ENCODE assay signal across 13 cellular contexts in genomic region chr10:11014671-11015141, GRCh38. TPM values are rescaled to one million over a fixed set of nuclear protein-coding genes. Genes with fewer than 3 reads are reported as not detected.
DNase-seq lines count a peak whose midpoint lies in the region; ATAC-seq and TF ChIP-seq lines count a peak whose summit lies in the region.
"Had no signal": no experiment of that assay in that cellular context is flagged by ENCODE, and none has a peak within 500 bp of the region (broad histone marks: within the 10 kb centered on the region; RNA-seq: fewer than 3 reads in every experiment).

No MANE protein-coding gene starts in this region.

- H3K36me3 Mint-ChIP-seq in GM23338 (ENCODE audit: low read depth) (no peaks in the 10 kb centered on the region), T-cell (peaks cover 3% of the 10 kb centered on the region), endothelial cell (ENCODE audit: low read depth, unreplicated experiment) (no peaks in the 10 kb centered on the region)
- H3K36me3 Mint-ChIP-seq: stimulated activated effector memory CD8-positive, alpha-beta T cell treated with anti-CD3 and anti-CD28 coated beads, Interleukin-12 subunit alpha, Interleukin-12 subunit beta, amount 100 ng/mL, for 72 hours had no signal

- no peaks in the 10 kb centered on the region for H4K20me1 ChIP-seq in GM23338 (replicated peaks; ENCODE audit: insufficient read depth)

- no peak for ATAC-seq in GM23338
- no peak for ATAC-seq in left lung
- no peak for ATAC-seq in gastrocnemius medialis
- ATAC-seq in T-cell (replicated peaks in 1 of 4), result no peak
- no peak for ATAC-seq in GM19467 (IDR thresholded peaks at IDR 0.05; ENCODE audit: unreplicated experiment)
- ATAC-seq: stimulated activated effector memory CD8-positive, alpha-beta T cell treated with anti-CD3 and anti-CD28 coated beads, Interleukin-12 subunit alpha, Interleukin-12 subunit beta, amount 100 ng/mL, for 72 hours had no signal

- DNase-seq in GM23338 (ENCODE audit: low spot score) (no peak), dermis blood vessel endothelial cell (peak; percentile 63), left lung (peak in 1 of 2 donors; percentile 44), gastrocnemius medialis (no peak), T-cell (no peak), endothelial cell (ENCODE audit: low spot score) (no peak), H7 (no peak)
- DNase-seq: activated CD4-positive, alpha-beta T cell treated with anti-CD3 and anti-CD28 coated beads, Interleukin-2, amount 10 ng/mL, durations not matched to agents 7 days and 5 days; activated T-cell treated with anti-CD3 and anti-CD28 coated beads, Interleukin-2, amount 50 U/mL, for 1 hour; MG63; SHP77 treated with DMSO at 0.1 percent for 48 hours had no signal

- CTCF ChIA-PET in T-cell (lab: Charles Lee), result interaction anchor here in 1 of 2 donors (1.5 kb wide), 1 partner anchor 10 kb away, joined by 5 read pairs; no protein-coding TSS in a partner anchor

- no peak overlapping the region for H3K27ac Mint-ChIP-seq in GM23338
- H3K27ac Mint-ChIP-seq in T-cell, result no peak overlapping the region
- H3K27ac Mint-ChIP-seq in endothelial cell (ENCODE audit: unreplicated experiment), result no peak overlapping the region
- H3K27ac Mint-ChIP-seq: activated CD4-positive, alpha-beta T cell treated with anti-CD3 and anti-CD28 coated beads, Interleukin-2, amount 10 ng/mL, durations not matched to agents 7 days and 5 days; stimulated activated effector memory CD8-positive, alpha-beta T cell treated with anti-CD3 and anti-CD28 coated beads, Interleukin-12 subunit alpha, Interleukin-12 subunit beta, amount 100 ng/mL, for 72 hours had no signal

- H3K4me2 ChIP-seq in GM23338, result peak overlapping the region; percentile 14; the same call in 1 of the 2 replicates

- TF ChIP-seq CTCF in GM23338 (conservative IDR thresholded peaks at IDR 0.05; ENCODE audit: low read depth in 2 of 2) (no peak), left lung (IDR thresholded peaks at IDR 0.05) (no peak), gastrocnemius medialis (IDR thresholded peaks at IDR 0.05 in 4 of 5, conservative IDR thresholded peaks at IDR 0.05 in 1 of 5) (no peak), endothelial cell (IDR thresholded peaks at IDR 0.05; ENCODE audit: unreplicated experiment) (no peak)

- no peak overlapping the region for H2AFZ ChIP-seq in GM23338

- H3K36me3 ChIP-seq in GM23338 (ENCODE audit: insufficient read depth), result no peaks in the 10 kb centered on the region
- H3K36me3 ChIP-seq in left lung, result no peaks in the 10 kb centered on the region
- H3K36me3 ChIP-seq in gastrocnemius medialis, result no peaks in the 10 kb centered on the region
- H3K36me3 ChIP-seq in H7 (replicated peaks; ENCODE audit: control insufficient read depth, insufficient read depth, low read length), result no peaks in the 10 kb centered on the region
- H3K36me3 ChIP-seq: MG63 had no signal

- TF ChIP-seq POLR2A in gastrocnemius medialis (IDR thresholded peaks at IDR 0.05), result no peak

- peaks cover 12% of the 10 kb centered on the region for H3K27me3 Mint-ChIP-seq in GM23338 (ENCODE audit: insufficient read depth, low read depth, poor library complexity)
- peaks cover 64 to 85% of the 10 kb centered on the region in 2 donors for H3K27me3 Mint-ChIP-seq in T-cell
- peaks cover 3% of the 10 kb centered on the region for H3K27me3 Mint-ChIP-seq in endothelial cell (ENCODE audit: unreplicated experiment)

- H3K4me1 ChIP-seq in GM23338 (ENCODE audit: insufficient read depth) (peaks cover 36% of the 10 kb centered on the region), left lung (peaks cover 0 to 13% of the 10 kb centered on the region in 2 donors), gastrocnemius medialis (peaks cover 10 to 47% of the 10 kb centered on the region in 2 donors)

- H3F3A ChIP-seq in GM23338 (replicated peaks; ENCODE audit: low read depth), result no peaks in the 10 kb centered on the region

- no peak overlapping the region for H3K27ac ChIP-seq in GM23338 (ENCODE audit: low read depth)
- peak overlapping the region; percentile 50 to 54 for H3K27ac ChIP-seq in left lung
- peak overlapping the region; percentile 41 to 86 (median 68) for H3K27ac ChIP-seq in gastrocnemius medialis

- H3K9me3 Mint-ChIP-seq in GM23338 (no peaks in the 10 kb centered on the region), T-cell (no peaks in the 10 kb centered on the region), endothelial cell (ENCODE audit: unreplicated experiment) (no peaks in the 10 kb centered on the region)
- H3K9me3 Mint-ChIP-seq: activated CD4-positive, alpha-beta T cell treated with anti-CD3 and anti-CD28 coated beads, Interleukin-2, amount 10 ng/mL, durations not matched to agents 7 days and 5 days; stimulated activated effector memory CD8-positive, alpha-beta T cell treated with anti-CD3 and anti-CD28 coated beads, Interleukin-12 subunit alpha, Interleukin-12 subunit beta, amount 100 ng/mL, for 72 hours had no signal

- no peak overlapping the region for H3K4me3 ChIP-seq in GM23338
- no peak overlapping the region for H3K4me3 ChIP-seq in left lung
- no peak overlapping the region for H3K4me3 ChIP-seq in gastrocnemius medialis
- no peak overlapping the region for H3K4me3 ChIP-seq in H7 (ENCODE audit: insufficient read depth, low read depth, low read length)
- H3K4me3 ChIP-seq: MG63 had no signal

- no peaks in the 10 kb centered on the region; the same call in 1 of the 2 replicates for H3K79me2 ChIP-seq in GM23338 (replicated peaks; ENCODE audit: insufficient read depth)

- H3K9me3 ChIP-seq in left lung (no peaks in the 10 kb centered on the region), gastrocnemius medialis (no peaks in the 10 kb centered on the region)
- H3K9me3 ChIP-seq: MG63 had no signal

- H3K4me1 Mint-ChIP-seq in GM23338 (peaks cover 43% of the 10 kb centered on the region), T-cell (peaks cover 16 to 19% (median 17%) of the 10 kb centered on the region in 3 donors), endothelial cell (ENCODE audit: unreplicated experiment) (peaks cover 17% of the 10 kb centered on the region)
- H3K4me1 Mint-ChIP-seq: stimulated activated effector memory CD8-positive, alpha-beta T cell treated with anti-CD3 and anti-CD28 coated beads, Interleukin-12 subunit alpha, Interleukin-12 subunit beta, amount 100 ng/mL, for 72 hours had no signal

- in situ Hi-C loops in gastrocnemius medialis (cut with MboI; ENCODE audit: low sequenced_read_pairs in 4 of 4), result no loop called here

- H3K4me3 Mint-ChIP-seq in GM23338 (no peak overlapping the region), T-cell (no peak overlapping the region), endothelial cell (ENCODE audit: unreplicated experiment) (no peak overlapping the region)
- H3K4me3 Mint-ChIP-seq: activated CD4-positive, alpha-beta T cell treated with anti-CD3 and anti-CD28 coated beads, Interleukin-2, amount 10 ng/mL, durations not matched to agents 7 days and 5 days; stimulated activated effector memory CD8-positive, alpha-beta T cell treated with anti-CD3 and anti-CD28 coated beads, Interleukin-12 subunit alpha, Interleukin-12 subunit beta, amount 100 ng/mL, for 72 hours had no signal

- H3K27me3 ChIP-seq in GM23338 (ENCODE audit: insufficient read depth), result peaks cover 27% of the 10 kb centered on the region
- H3K27me3 ChIP-seq in left lung, result peaks cover 2 to 71% of the 10 kb centered on the region in 2 donors
- peaks cover 0 to 18% (median 0%) of the 10 kb centered on the region in 3 donors for H3K27me3 ChIP-seq in gastrocnemius medialis
- H3K27me3 ChIP-seq in H7 (ENCODE audit: control insufficient read depth, insufficient read depth, low read length), result peaks cover 12% of the 10 kb centered on the region
- H3K27me3 ChIP-seq: MG63 had no signal

- POLR2A ChIA-PET in T-cell (lab: Charles Lee), result interaction anchor here (0.5 kb wide), 2 partner anchors 35 to 151 kb away, joined by 3 to 8 read pairs; no protein-coding TSS in a partner anchor

- intact Hi-C loops in left lung (cut with DNase I), result no loop called here
- intact Hi-C loops in gastrocnemius medialis (cut with DNase I; ENCODE audit: low total_unique reads), result loop anchor here (5.0 to 10.0 kb wide), 3 partner anchors 122 to 730 kb away; partner anchors contain the start of gene ECHDC3

- H3K9me2 ChIP-seq in GM23338 (ENCODE audit: insufficient read depth), result no peaks in the 10 kb centered on the region

TF ChIP-seq in GM23338, 12 proteins besides CTCF, POLR2A, EP300 and RAD21 (continues in another document):
- no peak for TF ChIP-seq ZNF114 (CRISPR knock-in tag; IDR thresholded peaks at IDR 0.05)
- no peak for TF ChIP-seq JUNB (IDR thresholded peaks at IDR 0.05; ENCODE audit: unreplicated experiment)
- no peak for TF ChIP-seq EZH2 (IDR thresholded peaks at IDR 0.05; ENCODE audit: low read depth, unreplicated experiment)
- TF ChIP-seq STAT1 (IDR thresholded peaks at IDR 0.05; ENCODE audit: unreplicated experiment), result no peak

RNA-seq across cellular contexts. Expression of gene CELF2, which starts 3.0 kb away (rescaled TPM):
- total RNA-seq in GM23338 (2014; rRNA removed; shearing (Covaris generic)), result 22.5 and 22.9 TPM in 2 replicates
- 16.0 and 18.1 TPM in 2 replicates for polyA plus RNA-seq in GM23338 (2016; fragmentation: Nextera tagmentation; extraction: Ambion mirVana)
- total RNA-seq in dermis blood vessel endothelial cell, result 10.2 and 18.5 TPM in 2 replicates
- total RNA-seq in left lung, result 100 to 1,000 TPM in 1 of 2 donors, 10 to 100 TPM in 1; 89.5 to 107 TPM
- 10 to 100 TPM; 30.0 to 56.6 (median 43.3) TPM for total RNA-seq in gastrocnemius medialis
- 100 to 1,000 TPM; 149 to 225 (median 166) TPM for total RNA-seq in T-cell
- 27.5 TPM for total RNA-seq in endothelial cell (ENCODE audit: unreplicated experiment)
- total RNA-seq in H7 (2014; rRNA removed; shearing (Covaris generic)), result 6.4 and 8.5 TPM in 2 replicates
